16 cellular contexts compared by ENCODE assay signal in genomic region chr7:121235221-121235620, GRCh38.
DNase-seq lines count a peak whose midpoint lies in the region; ATAC-seq and TF ChIP-seq lines count a peak whose summit lies in the region.
"Had no signal": no experiment of that assay in that cellular context is flagged by ENCODE, and none has a peak within 500 bp of the region (broad histone marks: within the 10 kb centered on the region; RNA-seq: fewer than 3 reads in every experiment).

No MANE protein-coding gene starts in this region.

- H3K27me3 Mint-ChIP-seq in HFFc6 (ENCODE audit: insufficient read depth) = peaks cover 2% of the 10 kb centered on the region; the same call in 1 of the 2 replicates
- H3K27me3 Mint-ChIP-seq in activated CD4-positive, alpha-beta memory T cell treated with anti-CD3 and anti-CD28 coated beads for 36 hours = peaks cover 4% of the 10 kb centered on the region
- H3K27me3 Mint-ChIP-seq: IgD-negative memory B cell had no signal

- BruUV-seq in OCI-LY7 (replicated peaks; lab: Mats Ljungman, UMichigan) = no TSS peak

- DNase-seq in AG10803 (ENCODE audit: low read depth) (peak; percentile 20), HFFc6 (no peak), OCI-LY7 (ENCODE audit: low spot score) (no peak), fibroblast of peridontal ligament (ENCODE audit: extremely low read depth) (peak; percentile 61), SW 1271 (lab: John Stamatoyannopoulos, UW) (no peak)
- DNase-seq in activated CD4-positive, alpha-beta memory T cell treated with anti-CD3 and anti-CD28 coated beads for 36 hours = no peak
- DNase-seq: ACHN; Caco-2; CD8-positive, alpha-beta memory T cell; DND-41; GM23248; KG1 had no signal

- no peaks in the 10 kb centered on the region for H3K36me3 ChIP-seq in OCI-LY7 (ENCODE audit: insufficient read depth, low read length)

- no peaks in the 10 kb centered on the region for H3K4me1 ChIP-seq in OCI-LY7 (ENCODE audit: insufficient read depth, low read length, poor library complexity, severe bottlenecking)
- H3K4me1 ChIP-seq: BLaER1, Caco-2 had no signal

- H2AFZ ChIP-seq in OCI-LY7 (ENCODE audit: low read length) = peak overlapping the region; percentile 28; the same call in 1 of the 2 replicates
- H2AFZ ChIP-seq: GM23248 had no signal

- peaks cover 36% of the 10 kb centered on the region for H3K36me3 Mint-ChIP-seq in HFFc6 (ENCODE audit: low read depth)
- no peaks in the 10 kb centered on the region for H3K36me3 Mint-ChIP-seq in activated CD4-positive, alpha-beta memory T cell treated with anti-CD3 and anti-CD28 coated beads for 36 hours
- H3K36me3 Mint-ChIP-seq: CD8-positive, alpha-beta memory T cell had no signal

- H3K4me1 Mint-ChIP-seq in HFFc6 (ENCODE audit: low read depth) = peaks cover 35% of the 10 kb centered on the region
- no peaks in the 10 kb centered on the region for H3K4me1 Mint-ChIP-seq in activated CD4-positive, alpha-beta memory T cell treated with anti-CD3 and anti-CD28 coated beads for 36 hours (ENCODE audit: low read depth)
- H3K4me1 Mint-ChIP-seq: CD8-positive, alpha-beta memory T cell had no signal

- H3K9me3 Mint-ChIP-seq in HFFc6 = no peaks in the 10 kb centered on the region
- H3K9me3 Mint-ChIP-seq in activated CD4-positive, alpha-beta memory T cell treated with anti-CD3 and anti-CD28 coated beads for 36 hours = no peaks in the 10 kb centered on the region
- H3K9me3 Mint-ChIP-seq: CD8-positive, alpha-beta memory T cell had no signal

- no peak overlapping the region for H3K27ac ChIP-seq in OCI-LY7 (ENCODE audit: low read depth, low read length, poor library complexity, severe bottlenecking)
- H3K27ac ChIP-seq: BLaER1, GM23248 had no signal

- no peaks in the 10 kb centered on the region for H3K9me2 ChIP-seq in OCI-LY7 (ENCODE audit: insufficient read depth, low read length)

- no peak overlapping the region for H3K4me3 ChIP-seq in AG10803 (ENCODE audit: low read length)
- no peak overlapping the region for H3K4me3 ChIP-seq in OCI-LY7 (ENCODE audit: low read depth, low read length, poor library complexity, severe bottlenecking)
- H3K4me3 ChIP-seq: BLaER1, GM23248 had no signal

- no peaks in the 10 kb centered on the region for H3K9me3 ChIP-seq in OCI-LY7 (ENCODE audit: low read length)
- H3K9me3 ChIP-seq: Caco-2 had no signal

- H3K4me3 Mint-ChIP-seq in HFFc6 = no peak overlapping the region
- H3K4me3 Mint-ChIP-seq in activated CD4-positive, alpha-beta memory T cell treated with anti-CD3 and anti-CD28 coated beads for 36 hours = no peak overlapping the region
- H3K4me3 Mint-ChIP-seq: CD8-positive, alpha-beta memory T cell; IgD-negative memory B cell had no signal

- TF ChIP-seq CTCF in AG10803 (conservative IDR thresholded peaks at IDR 0.05; ENCODE audit: low read length) (no peak), HFFc6 (IDR thresholded peaks at IDR 0.05) (no peak), OCI-LY7 (conservative IDR thresholded peaks at IDR 0.05; ENCODE audit: low read length) (no peak)

- CTCF ChIA-PET in OCI-LY7 (lab: Charles Lee; ENCODE audit: unreplicated experiment) = no interaction called here
- CTCF ChIA-PET in activated CD4-positive, alpha-beta memory T cell treated with anti-CD3 and anti-CD28 coated beads for 36 hours (lab: Charles Lee) = no interaction called here

- no peaks in the 10 kb centered on the region for H4K20me1 ChIP-seq in OCI-LY7 (ENCODE audit: insufficient read depth, low read length)
- H4K20me1 ChIP-seq: BLaER1 had no signal

- no peaks in the 10 kb centered on the region for H3K79me2 ChIP-seq in OCI-LY7 (ENCODE audit: insufficient read depth, low read depth, low read length)

- intact Hi-C loops in OCI-LY7 (cut with micrococcal nuclease; ENCODE audit: unreplicated experiment) = no loop called here
- intact Hi-C loops in activated CD4-positive, alpha-beta memory T cell treated with anti-CD3 and anti-CD28 coated beads for 36 hours (cut with micrococcal nuclease) = no loop called here

- POLR2A ChIA-PET in OCI-LY7 (lab: Charles Lee) = no interaction called here
- POLR2A ChIA-PET in activated CD4-positive, alpha-beta memory T cell treated with anti-CD3 and anti-CD28 coated beads for 36 hours (lab: Charles Lee) = no interaction called here

- ATAC-seq in GM18870 (IDR thresholded peaks at IDR 0.05; ENCODE audit: unreplicated experiment) = no peak
- no peak for ATAC-seq in HG03139 (IDR thresholded peaks at IDR 0.05; ENCODE audit: unreplicated experiment)

- H3K27ac Mint-ChIP-seq in HFFc6 = peak overlapping the region; percentile 14; the same call in 1 of the 2 replicates
- H3K27ac Mint-ChIP-seq in activated CD4-positive, alpha-beta memory T cell treated with anti-CD3 and anti-CD28 coated beads for 36 hours = no peak overlapping the region
- H3K27ac Mint-ChIP-seq: CD8-positive, alpha-beta memory T cell; IgD-negative memory B cell had no signal

- H3K4me2 ChIP-seq in OCI-LY7 (ENCODE audit: low read length) = no peak overlapping the region
- H3K4me2 ChIP-seq: BLaER1 had no signal

Comparison
In these comparisons a context has a peak if more than half of its experiments do, and no peak if none do; other contexts are left out.
1. DNase-seq: peak in AG10803 (single experiment) and fibroblast of peridontal ligament (single experiment); none in HFFc6 (single experiment), OCI-LY7 (single experiment), SW 1271 (0 of 2) and activated CD4-positive, alpha-beta memory T cell treated with anti-CD3 and anti-CD28 coated beads for 36 hours (single experiment).